33 cellular contexts compared by ENCODE assay signal in genomic region chr2:41846962-41847361, GRCh38.
"Had no signal": no experiment of that assay in that cellular context is flagged by ENCODE, and none has a peak within 500 bp of the region (broad histone marks: within the 10 kb centered on the region; RNA-seq: fewer than 3 reads in every experiment).

No MANE protein-coding gene starts in this region.

- H3K4me3 Mint-ChIP-seq: activated CD4-positive, alpha-beta memory T cell treated with anti-CD3 and anti-CD28 coated beads, Interleukin-2, amount 10 ng/mL, durations not matched to agents 7 days and 5 days; activated CD4-positive, alpha-beta T cell treated with anti-CD3 and anti-CD28 coated beads, Interleukin-2, amount 10 ng/mL, durations not matched to agents 7 days and 5 days; activated naive CD8-positive, alpha-beta T cell; activated T-cell treated with anti-CD3 and anti-CD28 coated beads, Interleukin-2, amount 50 U/mL, for 24 hours; activated T-cell treated with anti-CD3 and anti-CD28 coated beads, Interleukin-2, amount 50 U/mL, for 72 hours; central memory CD8-positive, alpha-beta T cell; dendritic cell treated with granulocyte-macrophage colony-stimulating factor and Interleukin-4, amounts not matched to agents 40 ng/mL and 50 ng/mL, for 4 days; T-helper 17 cell; T-helper 2 cell treated with Interferon-gamma antibody and Interleukin-4, amounts not matched to agents 5 μg/mL and 100 μg/mL, for 36 hours had no signal

- H3K27ac ChIP-seq: coronary artery, dorsolateral prefrontal cortex, esophagus squamous epithelium had no signal

- H3K4me1 Mint-ChIP-seq: activated CD4-positive, alpha-beta memory T cell treated with anti-CD3 and anti-CD28 coated beads, Interleukin-2, amount 10 ng/mL, durations not matched to agents 7 days and 5 days; central memory CD8-positive, alpha-beta T cell; T-helper 17 cell had no signal

- H3K9me3 Mint-ChIP-seq: activated CD4-positive, alpha-beta memory T cell treated with anti-CD3 and anti-CD28 coated beads, Interleukin-2, amount 10 ng/mL, durations not matched to agents 7 days and 5 days; activated CD4-positive, alpha-beta T cell treated with anti-CD3 and anti-CD28 coated beads, Interleukin-2, amount 10 ng/mL, durations not matched to agents 7 days and 5 days; activated T-cell treated with anti-CD3 and anti-CD28 coated beads, Interleukin-2, amount 50 U/mL, for 24 hours; activated T-cell treated with anti-CD3 and anti-CD28 coated beads, Interleukin-2, amount 50 U/mL, for 72 hours; central memory CD8-positive, alpha-beta T cell; dendritic cell treated with granulocyte-macrophage colony-stimulating factor and Interleukin-4, amounts not matched to agents 40 ng/mL and 50 ng/mL, for 4 days; T-helper 2 cell treated with Interferon-gamma antibody and Interleukin-4, amounts not matched to agents 5 μg/mL and 100 μg/mL, for 36 hours had no signal

- H3K4me3 ChIP-seq: coronary artery, dorsolateral prefrontal cortex, esophagus squamous epithelium had no signal

- DNase-seq: activated CD4-positive, alpha-beta memory T cell treated with anti-CD3 and anti-CD28 coated beads, Interleukin-2, amount 10 ng/mL, durations not matched to agents 7 days and 5 days; activated CD4-positive, alpha-beta T cell treated with anti-CD3 and anti-CD28 coated beads for 4 hours; activated CD4-positive, alpha-beta T cell treated with anti-CD3 and anti-CD28 coated beads, Interleukin-2, amount 10 ng/mL, durations not matched to agents 7 days and 5 days; activated CD4-positive, alpha-beta T cell treated with anti-CD3 and anti-CD28 coated beads, Interleukin-2, amount 50 U/mL, for 4 hours; activated CD4-positive, CD25-positive, alpha-beta regulatory T cell; activated CD4-positive, CD25-positive, alpha-beta regulatory T cell treated with anti-CD3 and anti-CD28 coated beads, Interleukin-2, amount 50 U/mL, for 72 hours; activated CD8-positive, alpha-beta memory T cell treated with anti-CD3 and anti-CD28 coated beads, Interleukin-2, amount 50 U/mL, for 48 hours; activated effector memory CD4-positive, alpha-beta T cell treated with Interleukin-2 at 50 U/mL for 16 hours; activated gamma-delta T cell treated with Interleukin-2 at 50 U/mL for 16 hours; activated naive CD4-positive, alpha-beta T cell treated with anti-CD3 and anti-CD28 coated beads, Interleukin-2, amount 50 U/mL, for 16 hours; activated naive CD4-positive, alpha-beta T cell treated with Interleukin-2 at 50 U/mL for 16 hours; activated T-cell treated with anti-CD3 and anti-CD28 coated beads for 4 hours; activated T-cell treated with anti-CD3 and anti-CD28 coated beads, Interleukin-2, amount 50 U/mL, for 24 hours; activated T-cell treated with anti-CD3 and anti-CD28 coated beads, Interleukin-2, amount 50 U/mL, for 72 hours; amniotic stem cell; anterior cingulate cortex; dorsolateral prefrontal cortex; effector memory CD4-positive, alpha-beta T cell; erythroblast; esophagus squamous epithelium; foreskin melanocyte; head of caudate nucleus; hippocampal formation; T-helper 1 cell; T-helper 17 cell; T1000 had no signal

- H3K36me3 ChIP-seq: esophagus squamous epithelium had no signal

- H3K9me3 ChIP-seq: esophagus squamous epithelium had no signal

- H3K4me1 ChIP-seq: esophagus squamous epithelium had no signal

- H3K27ac Mint-ChIP-seq: activated CD4-positive, alpha-beta memory T cell treated with anti-CD3 and anti-CD28 coated beads, Interleukin-2, amount 10 ng/mL, durations not matched to agents 7 days and 5 days; activated CD4-positive, alpha-beta T cell treated with anti-CD3 and anti-CD28 coated beads, Interleukin-2, amount 10 ng/mL, durations not matched to agents 7 days and 5 days; activated naive CD8-positive, alpha-beta T cell; activated T-cell treated with anti-CD3 and anti-CD28 coated beads, Interleukin-2, amount 50 U/mL, for 24 hours; activated T-cell treated with anti-CD3 and anti-CD28 coated beads, Interleukin-2, amount 50 U/mL, for 72 hours; dendritic cell treated with granulocyte-macrophage colony-stimulating factor and Interleukin-4, amounts not matched to agents 40 ng/mL and 50 ng/mL, for 4 days; T-helper 17 cell; T-helper 2 cell treated with Interferon-gamma antibody and Interleukin-4, amounts not matched to agents 5 μg/mL and 100 μg/mL, for 36 hours had no signal

- FAIRE-seq: astrocyte, bronchial epithelial cell had no signal

- ATAC-seq: activated T-cell treated with anti-CD3 and anti-CD28 coated beads, Interleukin-2, amount 50 U/mL, for 72 hours; T-helper 17 cell had no signal
